8 cellular contexts compared by ENCODE assay signal in the genomic region with DNA sequence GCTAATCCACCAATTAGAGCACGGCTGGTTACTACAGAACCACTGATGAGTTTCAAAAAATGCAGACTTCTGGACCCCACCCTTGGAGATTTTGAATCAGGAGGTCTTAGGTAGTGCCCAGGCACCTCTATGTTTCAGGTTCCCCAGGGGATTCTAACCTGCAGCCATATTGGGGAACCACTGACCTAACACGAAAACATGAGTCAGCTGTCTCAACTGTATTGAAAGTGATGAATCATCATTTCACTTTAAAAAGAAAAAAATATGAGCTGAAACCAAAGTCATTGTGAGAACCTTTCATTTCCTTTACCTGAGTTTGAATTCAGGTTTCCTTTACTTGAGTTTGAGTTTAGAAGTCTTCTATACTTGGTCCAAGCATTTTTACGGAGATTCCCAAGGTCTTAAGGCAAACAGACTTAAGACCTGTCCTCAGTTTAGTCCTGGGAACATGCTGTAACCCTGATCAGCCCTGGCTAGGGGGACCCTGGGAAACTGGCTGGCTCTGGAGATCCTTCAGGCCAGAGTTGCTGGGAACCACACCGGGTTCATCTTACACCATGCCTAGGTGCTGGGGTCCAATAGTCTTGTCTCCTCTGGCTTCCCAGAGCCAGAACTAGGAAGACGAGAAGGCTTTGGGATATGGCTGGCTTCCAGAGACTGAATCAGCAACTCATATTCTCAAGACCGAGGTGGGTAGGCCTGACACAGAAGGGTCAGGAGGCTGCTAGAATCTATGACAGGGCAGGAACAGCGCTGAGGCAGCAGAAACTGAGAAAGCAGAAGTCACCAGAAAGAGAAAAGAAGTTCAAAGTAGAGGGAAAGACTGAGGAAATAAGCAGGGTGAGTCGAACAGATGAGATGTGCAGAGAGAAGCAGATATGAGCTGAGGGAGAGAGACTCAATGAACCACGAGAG. TPM values are rescaled to one million over a fixed set of nuclear protein-coding genes. Genes with fewer than 3 reads are reported as not detected.
DNase-seq lines count a peak whose midpoint lies in the region; ATAC-seq, FAIRE-seq and TF ChIP-seq lines count a peak whose summit lies in the region.

No MANE protein-coding gene starts in this region.

- TF ChIP-seq CTCF in H9 (conservative IDR thresholded peaks at IDR 0.05) (no peak), GM12878 (IDR thresholded peaks at IDR 0.05 in 2 of 3, conservative IDR thresholded peaks at IDR 0.05 in 1 of 3; ENCODE audit: control insufficient read depth in 2 of 3, extremely low read depth in 1 of 3, insufficient read depth in 1 of 3, low read depth in 3 of 3, low read length in 3 of 3) (no peak)

- H4K8ac ChIP-seq in H9 (replicated peaks; ENCODE audit: insufficient read length, low read depth, low read length) = no peak overlapping the region

- no peak overlapping the region for H2BK15ac ChIP-seq in H9 (ENCODE audit: low read depth, low read length)

- H3K18ac ChIP-seq in H9 (ENCODE audit: insufficient read length, low read depth, low read length) = peak overlapping the region; percentile 38

- 0 out of 2 replicates have a peak, but pooled peaks have one; percentile 9 for TF ChIP-seq RAD21 in GM12878 (IDR thresholded peaks at IDR 0.05; ENCODE audit: insufficient read depth, low read depth, low read length)

- H3K79me2 ChIP-seq in H9 (ENCODE audit: insufficient read depth, low read length) (no peaks in the 10 kb centered on the region; the same call in 1 of the 2 replicates), GM12878 (ENCODE audit: control insufficient read depth, insufficient read depth, low read length) (no peaks in the 10 kb centered on the region)

- H3K27ac Mint-ChIP-seq in H9 = no peak overlapping the region

- H4K91ac ChIP-seq in H9 (ENCODE audit: insufficient read length, low read depth, low read length) = no peak overlapping the region

- CTCF ChIA-PET in GM12878 (lab: Yijun Ruan, JAX) = interaction anchor here (0.6 to 2.8 kb wide), 21 partner anchors 10 to 102 kb away, joined by 3 to 15 read pairs (median 3); a partner anchor contains a TSS

- H3K4me3 ChIP-seq in MG63 = no peak overlapping the region
- H3K4me3 ChIP-seq in GM12878 = peak overlapping the region; percentile 30; the same call in 1 of the 2 replicates
- H3K4me3 ChIP-seq in muscle layer of duodenum (ENCODE audit: low read depth in 1 of 2, low read length in 2 of 2) = no peak overlapping the region

- H4K5ac ChIP-seq in H9 (ENCODE audit: insufficient read length, low read depth, low read length) = no peak overlapping the region

- H3K36me3 Mint-ChIP-seq in H9 (ENCODE audit: insufficient read depth in 1 of 3, low read depth in 3 of 3) = no peaks in the 10 kb centered on the region

- H3K9me3 Mint-ChIP-seq in H9 = peaks cover 0 to 3% of the 10 kb centered on the region in 2 experiments; a peak in 2 of 5 replicates

- no peaks in the 10 kb centered on the region for H3K4me1 ChIP-seq in H9 (ENCODE audit: insufficient read depth, low read length)
- peaks cover 16% of the 10 kb centered on the region for H3K4me1 ChIP-seq in GM12878 (ENCODE audit: control insufficient read depth, insufficient read depth, low read length)
- H3K4me1 ChIP-seq in muscle layer of duodenum (ENCODE audit: control insufficient read depth in 1 of 2, insufficient read depth in 2 of 2, low read length in 2 of 2) = no peaks in the 10 kb centered on the region

- no peak overlapping the region for H3T11ph ChIP-seq in H9 (ENCODE audit: low read length)

- in situ Hi-C loops in GM12878 (cut with MboI) = no loop called here

- H2BK20ac ChIP-seq in H9 (ENCODE audit: low read depth, low read length, poor library complexity, severe bottlenecking) = no peak overlapping the region

- no peak for DNase-seq in H9
- DNase-seq in MG63 = peak; percentile 52
- peak; percentile 96 for DNase-seq in GM12878 (ENCODE audit: low read depth, low spot score)
- no peak for DNase-seq in activated effector memory CD4-positive, alpha-beta T cell treated with Interleukin-2 at 50 U/mL for 16 hours
- DNase-seq in cerebellar nuclear complex (lab: John Stamatoyannopoulos, UW) = no peak
- no peak for DNase-seq in activated effector memory CD4-positive, alpha-beta T cell treated with anti-CD3 and anti-CD28 coated beads, Interleukin-2, amount 50 U/mL, for 16 hours

- H3K14ac ChIP-seq in H9 (ENCODE audit: insufficient read depth, low read length) = no peak overlapping the region

- SMC1A ChIA-PET in GM12878 (lab: Charles Lee; ENCODE audit: uncharacterized antibody, unreplicated experiment) = interaction anchor here (0.6 to 5.0 kb wide), 29 partner anchors 10 to 107 kb away, joined by 3 to 99 read pairs (median 7); a partner anchor contains a TSS

- TF ChIP-seq POLR2A in GM12878 (IDR thresholded peaks at IDR 0.05; ENCODE audit: low read depth, low read length) = peak; percentile 63

- no peak overlapping the region for H3K4ac ChIP-seq in H9 (ENCODE audit: low read depth, low read length)

- no peaks in the 10 kb centered on the region for H3K23me2 ChIP-seq in H9 (ENCODE audit: insufficient read length, low read depth, low read length, poor library complexity, severe bottlenecking)

- H3K9me3 ChIP-seq in H9 (ENCODE audit: control insufficient read depth, low read depth, low read length) (no peaks in the 10 kb centered on the region), MG63 (no peaks in the 10 kb centered on the region), GM12878 (replicated peaks; ENCODE audit: control insufficient read depth, insufficient read depth, low read length) (no peaks in the 10 kb centered on the region), muscle layer of duodenum (ENCODE audit: control insufficient read depth in 1 of 2, low read length in 2 of 2) (no peaks in the 10 kb centered on the region)

- peaks cover 11% of the 10 kb centered on the region in 2 experiments for H3K4me1 Mint-ChIP-seq in H9

- H3K4me2 ChIP-seq in H9 (ENCODE audit: insufficient read depth, insufficient read length, low read length) (no peak overlapping the region), GM12878 (ENCODE audit: control insufficient read depth, insufficient read depth) (peak overlapping the region; percentile 68)

- no peak overlapping the region for H2BK120ac ChIP-seq in H9 (ENCODE audit: low read depth, low read length, poor library complexity, severe bottlenecking)

- no peak overlapping the region for H2AK5ac ChIP-seq in H9 (ENCODE audit: insufficient read length, low read length)

- H2AFZ ChIP-seq in H9 (ENCODE audit: low read length) = no peak overlapping the region
- H2AFZ ChIP-seq in GM12878 (ENCODE audit: control insufficient read depth, low read depth, low read length) = peak overlapping the region; percentile 44

- no peak overlapping the region for H3K27ac ChIP-seq in H9 (ENCODE audit: insufficient read length, low read depth, low read length)
- H3K27ac ChIP-seq in GM12878 (ENCODE audit: control insufficient read depth, insufficient read depth) = peak overlapping the region; percentile 92
- H3K27ac ChIP-seq in muscle layer of duodenum (ENCODE audit: low read length) = peak overlapping the region; percentile 17

- RAD21 ChIA-PET in GM12878 (lab: Charles Lee; ENCODE audit: unreplicated experiment) = interaction anchor here (0.6 to 3.7 kb wide), 24 partner anchors 10 to 97 kb away, joined by 3 to 144 read pairs (median 6); a partner anchor contains a TSS

- ATAC-seq in GM18520 (IDR thresholded peaks at IDR 0.05; ENCODE audit: unreplicated experiment) (peak; percentile 80), GM12878 (peak; percentile 91)

- no peaks in the 10 kb centered on the region for H3K79me1 ChIP-seq in H9 (ENCODE audit: insufficient read depth, low read depth, low read length, poor library complexity, severe bottlenecking)

- WGBS in H9 (ENCODE audit: extremely low coverage, insufficient read length, low lambda C conversion rate) = no CpG with 5 or more reads among the region's 9 CpGs
- WGBS in GM12878 (ENCODE audit: insufficient coverage, insufficient replicate concordance, low lambda C conversion rate, missing lambda C conversion rate) = under 1% methylated on average over 9 of the region's 9 CpGs

- no peak overlapping the region for H3K23ac ChIP-seq in H9 (ENCODE audit: insufficient read length, low read depth, low read length)

- H3K36me3 ChIP-seq in MG63 (no peaks in the 10 kb centered on the region), GM12878 (ENCODE audit: control insufficient read depth in 2 of 2, insufficient read depth in 2 of 2, low read length in 1 of 2) (no peaks in the 10 kb centered on the region), muscle layer of duodenum (ENCODE audit: control insufficient read depth in 1 of 2, insufficient read depth in 2 of 2, low read length in 2 of 2) (no peaks in the 10 kb centered on the region)

- H4K20me1 ChIP-seq in H9 (ENCODE audit: control insufficient read depth, insufficient read depth, insufficient read length) (no peaks in the 10 kb centered on the region), GM12878 (ENCODE audit: control insufficient read depth, insufficient read depth) (no peaks in the 10 kb centered on the region)

- H3K27me3 ChIP-seq in H9 (ENCODE audit: insufficient read depth, low read length) (no peaks in the 10 kb centered on the region), MG63 (no peaks in the 10 kb centered on the region), GM12878 (replicated peaks in 1 of 2; ENCODE audit: control insufficient read depth in 2 of 2, insufficient read depth in 2 of 2, low read length in 1 of 2) (no peaks in the 10 kb centered on the region), muscle layer of duodenum (ENCODE audit: low read depth, low read length) (no peaks in the 10 kb centered on the region)

- H2BK5ac ChIP-seq in H9 (ENCODE audit: insufficient read length, low read length) = no peak overlapping the region

- H3K9ac ChIP-seq in H9 (ENCODE audit: extremely low read depth, insufficient read length, low read length) = no peak overlapping the region
- peak overlapping the region; percentile 59 for H3K9ac ChIP-seq in GM12878 (ENCODE audit: control insufficient read depth, insufficient read depth, low read length)

- intact Hi-C loops in GM12878 (cut with micrococcal nuclease; ENCODE audit: unreplicated experiment) = loop anchor here (1.0 to 2.0 kb wide), 2 partner anchors 16 to 35 kb away; a partner anchor contains a TSS

- no peak overlapping the region for H2BK12ac ChIP-seq in H9 (ENCODE audit: insufficient read length, low read depth, low read length)

- no peak overlapping the region for H3K4me3 Mint-ChIP-seq in H9

- TSS peak; percentile 90 for BruUV-seq in GM12878 (replicated peaks; lab: Mats Ljungman, UMichigan)

- POLR2A ChIA-PET in GM12878 (lab: Charles Lee) = interaction anchor here (0.6 to 4.3 kb wide), 29 partner anchors 10 to 178 kb away, joined by 3 to 68 read pairs (median 5); a partner anchor contains a TSS

- FAIRE-seq in GM12878 (lab: Jason Lieb, UNC) = peak; percentile 18

- peak in 1 of 2 experiments; percentile 65; a peak in 1 of 4 replicates for TF ChIP-seq EP300 in GM12878 (IDR thresholded peaks at IDR 0.05; ENCODE audit: borderline replicate concordance in 1 of 2, control insufficient read depth in 1 of 2, low read depth in 2 of 2, low read length in 2 of 2)

- H3K56ac ChIP-seq in H9 (ENCODE audit: insufficient read length, low read depth, low read length) = no peak overlapping the region

- H3K27me3 Mint-ChIP-seq in H9 (ENCODE audit: low read depth) = no peaks in the 10 kb centered on the region

RNA-seq across cellular contexts. Expression of a gene that starts 16.5 kb away (rescaled TPM):
- total RNA-seq in H9 (2021) = not detected in 2 replicates
- total RNA-seq in MG63 (2014; rRNA removed; shearing (Covaris generic); ENCODE audit: low replicate concordance) = 0.82 and 1.1 TPM in 2 replicates
- total RNA-seq in GM12878 (2013; cell fraction: nucleolus; rRNA removed) = 37.4 and 39.7 TPM in 2 replicates
- total RNA-seq in GM12878 (2014; rRNA removed) = 3.4 and 4.0 TPM in 2 replicates
- 3.2 and 3.9 TPM in 2 replicates for total RNA-seq in GM12878 (2014; rRNA removed; fragmentation: Illumina TruSeq; extraction: Trizol)
- total RNA-seq in GM12878 (2021) = 1.9 and 2.4 TPM in 2 replicates
- 1.5 TPM for polyA plus RNA-seq in GM12878 (2011; ENCODE audit: low read depth)
- 37.3 and 46.0 TPM in 2 replicates for polyA plus RNA-seq in GM12878 (2011; rRNA removed)
- 19.5 and 25.9 TPM in 2 replicates for polyA plus RNA-seq in GM12878 (2011; cell fraction: cytosol; rRNA removed)
- polyA plus RNA-seq in GM12878 (2011; cell fraction: nucleus; rRNA removed) = 22.2 and 35.4 TPM in 2 replicates
- 1.3 and 3.0 TPM in 2 replicates for polyA plus RNA-seq in GM12878 (2012)
- 2.9 and 3.3 TPM in 2 replicates for polyA plus RNA-seq in GM12878 (2014; fragmentation: Illumina TruSeq; extraction: Trizol)
- 1 to 10 TPM; 1.5 to 2.5 TPM for polyA plus RNA-seq in GM12878 (2014; fragmentation: Nextera tagmentation; extraction: Ambion mirVana)
- 1.8 and 2.0 TPM in 2 replicates for polyA plus RNA-seq in GM12878 (2014; rRNA removed)
- 1 to 10 TPM; 3.0 to 4.1 TPM for polyA plus RNA-seq in GM12878 (2016; fragmentation: Nextera tagmentation; extraction: Ambion mirVana)
- polyA minus RNA-seq in GM12878 (2011; rRNA and poly(A)+ RNA removed) = 51.9 and 57.8 TPM in 2 replicates
- polyA minus RNA-seq in GM12878 (2011; cell fraction: cytosol; rRNA and poly(A)+ RNA removed) = 16.7 and 17.6 TPM in 2 replicates
- 29.9 and 30.0 TPM in 2 replicates for polyA minus RNA-seq in GM12878 (2011; cell fraction: nucleus; rRNA and poly(A)+ RNA removed)

RNA-seq across cellular contexts. Expression of a gene that starts 43.5 kb away (rescaled TPM):
- 0.13 TPM in 1 of 2 replicates, not detected in the other for total RNA-seq in H9 (2021)
- 0.05 and 0.13 TPM in 2 replicates for total RNA-seq in MG63 (2014; rRNA removed; shearing (Covaris generic); ENCODE audit: low replicate concordance)
- 338 and 344 TPM in 2 replicates for total RNA-seq in GM12878 (2013; cell fraction: nucleolus; rRNA removed)
- 27.6 and 36.9 TPM in 2 replicates for total RNA-seq in GM12878 (2014; rRNA removed)
- 28.4 and 32.0 TPM in 2 replicates for total RNA-seq in GM12878 (2014; rRNA removed; fragmentation: Illumina TruSeq; extraction: Trizol)
- total RNA-seq in GM12878 (2021) = 23.5 and 26.6 TPM in 2 replicates
- polyA plus RNA-seq in GM12878 (2011; ENCODE audit: low read depth) = 13.3 TPM
- 128 and 134 TPM in 2 replicates for polyA plus RNA-seq in GM12878 (2011; rRNA removed)
- 38.8 and 53.1 TPM in 2 replicates for polyA plus RNA-seq in GM12878 (2011; cell fraction: cytosol; rRNA removed)
- 186 and 257 TPM in 2 replicates for polyA plus RNA-seq in GM12878 (2011; cell fraction: nucleus; rRNA removed)
- polyA plus RNA-seq in GM12878 (2012) = 15.5 and 24.2 TPM in 2 replicates
- 34.3 and 37.7 TPM in 2 replicates for polyA plus RNA-seq in GM12878 (2014; fragmentation: Illumina TruSeq; extraction: Trizol)
- polyA plus RNA-seq in GM12878 (2014; fragmentation: Nextera tagmentation; extraction: Ambion mirVana) = 10 to 100 TPM in 1 of 2 experiments, 1 to 10 TPM in 1; 9.4 to 12.2 TPM
- polyA plus RNA-seq in GM12878 (2014; rRNA removed) = 24.6 and 25.6 TPM in 2 replicates
- 10 to 100 TPM; 16.1 to 16.4 TPM for polyA plus RNA-seq in GM12878 (2016; fragmentation: Nextera tagmentation; extraction: Ambion mirVana)
- 79.0 and 144 TPM in 2 replicates for polyA minus RNA-seq in GM12878 (2011; rRNA and poly(A)+ RNA removed)
- polyA minus RNA-seq in GM12878 (2011; cell fraction: cytosol; rRNA and poly(A)+ RNA removed) = 14.4 and 17.0 TPM in 2 replicates
- polyA minus RNA-seq in GM12878 (2011; cell fraction: nucleus; rRNA and poly(A)+ RNA removed) = 141 and 142 TPM in 2 replicates

RNA-seq across cellular contexts. Expression of a gene that starts 56.1 kb away (rescaled TPM):
- total RNA-seq in H9 (2021) (19.6 and 22.6 TPM in 2 replicates), GM12878 (2014; rRNA removed) (25.2 and 28.2 TPM in 2 replicates), GM12878 (2014; rRNA removed; fragmentation: Illumina TruSeq; extraction: Trizol) (42.0 and 45.9 TPM in 2 replicates), GM12878 (2021) (29.0 and 34.2 TPM in 2 replicates)
- 12.9 and 14.1 TPM in 2 replicates for total RNA-seq in MG63 (2014; rRNA removed; shearing (Covaris generic); ENCODE audit: low replicate concordance)
- 9.8 and 12.2 TPM in 2 replicates for total RNA-seq in GM12878 (2013; cell fraction: nucleolus; rRNA removed)
- polyA plus RNA-seq in GM12878 (2011; ENCODE audit: low read depth) = 12.6 TPM
- polyA plus RNA-seq in GM12878 (2011; rRNA removed) (34.8 and 53.5 TPM in 2 replicates), GM12878 (2014; fragmentation: Illumina TruSeq; extraction: Trizol) (28.0 and 32.8 TPM in 2 replicates), GM12878 (2014; fragmentation: Nextera tagmentation; extraction: Ambion mirVana) (10 to 100 TPM; 62.2 to 64.4 TPM), GM12878 (2014; rRNA removed) (23.0 and 27.8 TPM in 2 replicates), GM12878 (2016; fragmentation: Nextera tagmentation; extraction: Ambion mirVana) (10 to 100 TPM; 65.4 to 72.3 TPM)
- 12.3 and 13.3 TPM in 2 replicates for polyA plus RNA-seq in GM12878 (2011; cell fraction: cytosol; rRNA removed)
- 7.5 and 8.7 TPM in 2 replicates for polyA plus RNA-seq in GM12878 (2011; cell fraction: nucleus; rRNA removed)
- 18.1 and 20.1 TPM in 2 replicates for polyA plus RNA-seq in GM12878 (2012)
- 4.7 and 7.4 TPM in 2 replicates for polyA minus RNA-seq in GM12878 (2011; rRNA and poly(A)+ RNA removed)
- 5.4 and 6.7 TPM in 2 replicates for polyA minus RNA-seq in GM12878 (2011; cell fraction: cytosol; rRNA and poly(A)+ RNA removed)
- 5.1 and 9.6 TPM in 2 replicates for polyA minus RNA-seq in GM12878 (2011; cell fraction: nucleus; rRNA and poly(A)+ RNA removed)

Comparison
In these comparisons a context has a peak if more than half of its experiments do, and no peak if none do; other contexts are left out.
1. DNase-seq: peak in MG63 (single experiment) and GM12878 (single experiment); none in H9 (single experiment), activated effector memory CD4-positive, alpha-beta T cell treated with Interleukin-2 at 50 U/mL for 16 hours (single experiment), cerebellar nuclear complex (0 of 2) and activated effector memory CD4-positive, alpha-beta T cell treated with anti-CD3 and anti-CD28 coated beads, Interleukin-2, amount 50 U/mL, for 16 hours (single experiment).
2. RNA of a gene that starts 43.5 kb away (total RNA-seq): 23.5 to 344 TPM in GM12878; 0.05 to 0.13 TPM in MG63 and 0.13 TPM in H9; every median in the first group is over 10 times any median in the second.